Comparison of ENCODE assay signal across 10 cellular contexts in the genomic region with DNA sequence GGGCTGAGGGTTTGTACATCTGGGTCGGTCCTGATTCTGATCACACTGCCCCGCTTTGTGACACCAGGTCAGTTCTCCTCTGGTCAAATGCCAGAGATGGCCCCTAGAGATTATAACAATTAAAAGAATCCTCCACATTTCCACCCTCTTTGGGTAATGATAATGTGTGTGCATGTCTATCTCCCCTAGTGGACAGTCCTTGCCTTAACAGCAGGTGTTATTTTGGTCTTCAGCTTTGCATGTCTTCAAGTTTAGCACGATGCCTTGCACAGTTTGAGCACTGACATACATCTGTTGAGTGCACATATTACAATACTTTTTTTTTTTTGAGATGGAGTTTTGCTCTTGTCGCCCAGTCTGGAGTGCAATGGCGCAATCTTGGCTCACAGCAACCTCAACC. TPM values are rescaled to one million over a fixed set of nuclear protein-coding genes. Genes with fewer than 3 reads are reported as not detected.
A peak's percentile ranks its signal among the peaks of the same experiment; 100 is the strongest.
DNase-seq lines count a peak whose midpoint lies in the region; ATAC-seq, FAIRE-seq and TF ChIP-seq lines count a peak whose summit lies in the region.
"Had no signal": no experiment of that assay in that cellular context is flagged by ENCODE, and none has a peak within 500 bp of the region (broad histone marks: within the 10 kb centered on the region; RNA-seq: fewer than 3 reads in every experiment).

No MANE protein-coding gene starts in this region.

- H2AK5ac ChIP-seq in IMR-90 (ENCODE audit: low read depth, low read length) = no peak overlapping the region

- H3K4ac ChIP-seq in IMR-90 (ENCODE audit: low read depth, low read length) = no peak overlapping the region

- no peak overlapping the region for H3K23ac ChIP-seq in IMR-90 (ENCODE audit: low read depth, low read length)

- H3K79me1 ChIP-seq in IMR-90 (ENCODE audit: low read depth in 1 of 2, low read length in 2 of 2) = no peaks in the 10 kb centered on the region

- CTCF ChIA-PET in IMR-90 (lab: Yijun Ruan, JAX) = no interaction called here

- ATAC-seq in activated naive CD8-positive, alpha-beta T cell treated with anti-CD3 and anti-CD28 coated beads, Interleukin-2, amount 50 U/mL, for 24 hours = peak; percentile 59
- no peak for ATAC-seq in IMR-90 (ENCODE audit: low read depth)
- peak in 1 of 2 donors; percentile 57 for ATAC-seq in stimulated activated naive B cell treated with anti-CD40 and anti-IgM and Interleukin-4, amounts not matched to agents 10 μg/mL and 1 μg/mL and 100 μg/mL, for 72 hours (replicated peaks)

- no peak for FAIRE-seq in bronchial epithelial cell (lab: Jason Lieb, UNC)

- no peaks in the 10 kb centered on the region for H3K4me1 ChIP-seq in IMR-90 (ENCODE audit: control insufficient read depth, insufficient read depth, low read length)

- no CpG with 5 or more reads among the region's 5 CpGs for WGBS in IMR-90 (ENCODE audit: extremely low coverage in 2 of 2, insufficient read length in 1 of 2), 2 experiments

- in situ Hi-C loops in IMR-90 (cut with MboI; ENCODE audit: low sequenced_read_pairs) = no loop called here

- no peak for TF ChIP-seq RAD21 in IMR-90 (IDR thresholded peaks at IDR 0.05; ENCODE audit: low read length)

- POLR2A ChIA-PET in IMR-90 (lab: Charles Lee; ENCODE audit: unreplicated experiment) = no interaction called here

- no peak overlapping the region for H4K8ac ChIP-seq in IMR-90 (ENCODE audit: low read depth in 2 of 2, low read length in 2 of 2)

- no peak overlapping the region for H2BK5ac ChIP-seq in IMR-90 (ENCODE audit: low read depth, low read length, poor library complexity, severe bottlenecking)

- H3K4me3 ChIP-seq in IMR-90 (ENCODE audit: insufficient read depth, low read depth, low read length) = no peak overlapping the region
- H3K4me3 ChIP-seq in bronchial epithelial cell (ENCODE audit: low read depth, low read length) = no peak overlapping the region

- no peak overlapping the region for H3K27ac Mint-ChIP-seq in activated naive CD8-positive, alpha-beta T cell treated with anti-CD3 and anti-CD28 coated beads, Interleukin-2, amount 50 U/mL, for 24 hours
- no peak overlapping the region for H3K27ac Mint-ChIP-seq in activated naive CD8-positive, alpha-beta T cell treated with anti-CD3 and anti-CD28 coated beads for 36 hours
- H3K27ac Mint-ChIP-seq in stimulated activated naive B cell treated with anti-CD40 and anti-IgM and Interleukin-4, amounts not matched to agents 10 μg/mL and 1 μg/mL and 100 μg/mL, for 72 hours = peak overlapping the region; percentile 65

- dilution Hi-C loops in IMR-90 (cut with HindIII; ENCODE audit: low sequenced_read_pairs, unreplicated experiment) = no loop called here

- H3K36me3 ChIP-seq in IMR-90 (ENCODE audit: control insufficient read depth, insufficient read depth, low read length) (no peaks in the 10 kb centered on the region), bronchial epithelial cell (ENCODE audit: control insufficient read depth, insufficient read depth, low read length) (no peaks in the 10 kb centered on the region)

- no peak overlapping the region for H2AFZ ChIP-seq in IMR-90 (replicated peaks; ENCODE audit: low read length, poor library complexity)

- H3K27me3 ChIP-seq in IMR-90 (ENCODE audit: control insufficient read depth, insufficient read depth, low read length) (peaks cover 17% of the 10 kb centered on the region), bronchial epithelial cell (ENCODE audit: control insufficient read depth, insufficient read depth, low read length) (no peaks in the 10 kb centered on the region)

- H2BK20ac ChIP-seq in IMR-90 (ENCODE audit: low read depth, low read length) = no peak overlapping the region

- intact Hi-C loops in IMR-90 (cut with micrococcal nuclease) = no loop called here

- H3K9me3 Mint-ChIP-seq in activated naive CD8-positive, alpha-beta T cell treated with anti-CD3 and anti-CD28 coated beads, Interleukin-2, amount 50 U/mL, for 24 hours = no peaks in the 10 kb centered on the region
- no peaks in the 10 kb centered on the region for H3K9me3 Mint-ChIP-seq in activated naive CD8-positive, alpha-beta T cell treated with anti-CD3 and anti-CD28 coated beads for 36 hours
- H3K9me3 Mint-ChIP-seq in stimulated activated naive B cell treated with anti-CD40 and anti-IgM and Interleukin-4, amounts not matched to agents 10 μg/mL and 1 μg/mL and 100 μg/mL, for 72 hours = no peaks in the 10 kb centered on the region

- no peak overlapping the region for H3K18ac ChIP-seq in IMR-90 (ENCODE audit: low read depth, low read length)

- no peak overlapping the region for H3K4me3 Mint-ChIP-seq in activated naive CD8-positive, alpha-beta T cell treated with anti-CD3 and anti-CD28 coated beads, Interleukin-2, amount 50 U/mL, for 24 hours
- H3K4me3 Mint-ChIP-seq in activated naive CD8-positive, alpha-beta T cell treated with anti-CD3 and anti-CD28 coated beads for 36 hours = no peak overlapping the region
- no peak overlapping the region for H3K4me3 Mint-ChIP-seq in stimulated activated naive B cell treated with anti-CD40 and anti-IgM and Interleukin-4, amounts not matched to agents 10 μg/mL and 1 μg/mL and 100 μg/mL, for 72 hours

- H2BK120ac ChIP-seq in IMR-90 (ENCODE audit: low read depth, low read length) = no peak overlapping the region

- no peak overlapping the region for H4K91ac ChIP-seq in IMR-90 (ENCODE audit: insufficient read depth, low read depth, low read length)

- no peaks in the 10 kb centered on the region for H3K27me3 Mint-ChIP-seq in activated naive CD8-positive, alpha-beta T cell treated with anti-CD3 and anti-CD28 coated beads, Interleukin-2, amount 50 U/mL, for 24 hours
- peaks cover 1% of the 10 kb centered on the region for H3K27me3 Mint-ChIP-seq in activated naive CD8-positive, alpha-beta T cell treated with anti-CD3 and anti-CD28 coated beads for 36 hours
- peaks cover 7 to 8% of the 10 kb centered on the region in 2 donors for H3K27me3 Mint-ChIP-seq in stimulated activated naive B cell treated with anti-CD40 and anti-IgM and Interleukin-4, amounts not matched to agents 10 μg/mL and 1 μg/mL and 100 μg/mL, for 72 hours

- H3K36me3 Mint-ChIP-seq in activated naive CD8-positive, alpha-beta T cell treated with anti-CD3 and anti-CD28 coated beads, Interleukin-2, amount 50 U/mL, for 24 hours (ENCODE audit: low read depth) = no peaks in the 10 kb centered on the region
- no peaks in the 10 kb centered on the region for H3K36me3 Mint-ChIP-seq in activated naive CD8-positive, alpha-beta T cell treated with anti-CD3 and anti-CD28 coated beads for 36 hours
- no peaks in the 10 kb centered on the region for H3K36me3 Mint-ChIP-seq in stimulated activated naive B cell treated with anti-CD40 and anti-IgM and Interleukin-4, amounts not matched to agents 10 μg/mL and 1 μg/mL and 100 μg/mL, for 72 hours

- TF ChIP-seq CTCF in IMR-90 (conservative IDR thresholded peaks at IDR 0.05; ENCODE audit: low read depth, low read length) (peak; percentile 26; the same call in 1 of the 2 replicates), bronchial epithelial cell (IDR thresholded peaks at IDR 0.05; ENCODE audit: insufficient read depth, low read length, severe bottlenecking) (peak; percentile 37)

- DNase-seq in activated naive CD8-positive, alpha-beta T cell treated with anti-CD3 and anti-CD28 coated beads, Interleukin-2, amount 50 U/mL, for 24 hours = no peak
- DNase-seq in activated naive CD8-positive, alpha-beta T cell treated with anti-CD3 and anti-CD28 coated beads for 36 hours = no peak
- no peak for DNase-seq in IMR-90
- peak; percentile 26 for DNase-seq in bronchial epithelial cell (ENCODE audit: low read depth)
- no peak for DNase-seq in stimulated activated naive B cell treated with anti-CD40 and anti-IgM and Interleukin-4, amounts not matched to agents 10 μg/mL and 1 μg/mL and 100 μg/mL, for 72 hours
- no peak for DNase-seq in EL
- DNase-seq in T-helper 1 cell = no peak
- no peak for DNase-seq in DMS114 treated with DMSO at 0.1 percent for 48 hours (lab: John Stamatoyannopoulos, UW; ENCODE audit: unreplicated experiment)
- DNase-seq: cortex of kidney, NCI-H2171 had no signal

- no peak overlapping the region for H3K27ac ChIP-seq in IMR-90 (ENCODE audit: insufficient read depth, low read length)

- no peaks in the 10 kb centered on the region for H3K4me1 Mint-ChIP-seq in activated naive CD8-positive, alpha-beta T cell treated with anti-CD3 and anti-CD28 coated beads, Interleukin-2, amount 50 U/mL, for 24 hours
- H3K4me1 Mint-ChIP-seq in activated naive CD8-positive, alpha-beta T cell treated with anti-CD3 and anti-CD28 coated beads for 36 hours = no peaks in the 10 kb centered on the region
- H3K4me1 Mint-ChIP-seq in stimulated activated naive B cell treated with anti-CD40 and anti-IgM and Interleukin-4, amounts not matched to agents 10 μg/mL and 1 μg/mL and 100 μg/mL, for 72 hours = no peaks in the 10 kb centered on the region

- no peak overlapping the region for H3K56ac ChIP-seq in IMR-90 (ENCODE audit: extremely low read depth, insufficient read depth, low read length)

- no peaks in the 10 kb centered on the region for H4K20me1 ChIP-seq in IMR-90 (ENCODE audit: insufficient read depth, low read length)

- no peak overlapping the region for H4K5ac ChIP-seq in IMR-90 (ENCODE audit: low read depth, low read length)

- no peaks in the 10 kb centered on the region for H3K9me3 ChIP-seq in IMR-90 (ENCODE audit: control insufficient read depth, insufficient read depth, low read length)

- H3K4me2 ChIP-seq in IMR-90 (ENCODE audit: low read depth, low read length) = no peak overlapping the region

- TF ChIP-seq POLR2A in IMR-90 (IDR thresholded peaks at IDR 0.05; ENCODE audit: low read depth, low read length) = no peak

- H3K14ac ChIP-seq in IMR-90 (replicated peaks; ENCODE audit: low read depth, low read length) = no peak overlapping the region

- H3K9me1 ChIP-seq in IMR-90 (ENCODE audit: insufficient read depth, low read length) = no peaks in the 10 kb centered on the region

- no peak overlapping the region for H2AK9ac ChIP-seq in IMR-90 (replicated peaks; ENCODE audit: low read depth, low read length, poor library complexity)

- no peak overlapping the region for H2BK15ac ChIP-seq in IMR-90 (ENCODE audit: low read depth, low read length)

- no TSS peak for BruUV-seq in IMR-90 (replicated peaks; lab: Mats Ljungman, UMichigan)

- H3K9ac ChIP-seq in IMR-90 (ENCODE audit: low read depth, low read length) = no peak overlapping the region

TF ChIP-seq in IMR-90, 13 proteins besides CTCF, POLR2A, EP300 and RAD21 (continues in another document):
- no peak for TF ChIP-seq BHLHE40 (IDR thresholded peaks at IDR 0.05; ENCODE audit: low read depth, low read length)

RNA-seq across cellular contexts. Expression of a gene that starts 25.7 kb away (rescaled TPM):
- total RNA-seq in activated naive CD8-positive, alpha-beta T cell treated with anti-CD3 and anti-CD28 coated beads for 36 hours = 100 to 1,000 TPM; 107 to 110 TPM
- total RNA-seq in IMR-90 (2012; rRNA removed) (123 and 192 TPM in 2 replicates), bronchial epithelial cell (318 and 445 TPM in 2 replicates)
- polyA plus RNA-seq in IMR-90 (2012; rRNA removed) = 97.5 and 132 TPM in 2 replicates
- 77.9 and 131 TPM in 2 replicates for polyA plus RNA-seq in IMR-90 (2012; cell fraction: cytosol; rRNA removed)
- polyA plus RNA-seq in IMR-90 (2012; cell fraction: nucleus; rRNA removed; ENCODE audit: low replicate concordance) = 18.4 and 53.3 TPM in 2 replicates
